ENCODE assay signal across 24 cellular contexts in the genomic region with DNA sequence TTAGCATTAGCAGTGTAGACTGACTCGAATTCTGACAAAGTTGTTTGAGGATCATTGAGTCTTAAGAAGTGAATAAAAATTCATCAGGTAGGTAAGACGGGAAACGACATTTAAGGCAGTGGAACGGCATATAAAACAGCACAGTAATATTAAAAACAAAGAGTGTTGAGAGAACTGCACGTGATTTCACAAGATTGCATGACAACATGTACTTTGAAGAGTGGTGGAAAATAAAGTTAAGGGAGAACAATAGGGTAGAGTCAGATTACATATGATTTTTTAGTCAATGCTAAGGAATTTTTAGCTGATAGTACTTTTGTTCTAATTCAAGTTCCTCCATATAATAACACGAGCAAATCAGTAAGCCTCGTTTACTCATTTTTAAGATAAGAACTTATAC.
DNase-seq lines count a peak whose midpoint lies in the region; TF ChIP-seq lines count a peak whose summit lies in the region.
"Had no signal": no experiment of that assay in that cellular context is flagged by ENCODE, and none has a peak within 500 bp of the region (broad histone marks: within the 10 kb centered on the region; RNA-seq: fewer than 3 reads in every experiment).

No MANE protein-coding gene starts in this region.

- no peak overlapping the region for H3K4me3 Mint-ChIP-seq in endodermal cell
- H3K4me3 Mint-ChIP-seq: CD4-positive, alpha-beta memory T cell; IgD-negative memory B cell had no signal

- H3K79me1 ChIP-seq in mesendoderm (ENCODE audit: low read length) = no peaks in the 10 kb centered on the region

- dilution Hi-C loops in mammary epithelial cell (cut with HindIII; ENCODE audit: low sequenced_read_pairs) = no loop called here

- no peak overlapping the region for H2BK5ac ChIP-seq in mesendoderm (ENCODE audit: low read length)

- H3K36me3 Mint-ChIP-seq in endodermal cell (ENCODE audit: low read depth) = no peaks in the 10 kb centered on the region
- H3K36me3 Mint-ChIP-seq: CD4-positive, alpha-beta memory T cell; IgD-negative memory B cell had no signal

- H3K4me1 Mint-ChIP-seq in endodermal cell = peaks cover 37% of the 10 kb centered on the region
- H3K4me1 Mint-ChIP-seq: CD4-positive, alpha-beta memory T cell had no signal

- no peaks in the 10 kb centered on the region for H3K27me3 Mint-ChIP-seq in endodermal cell (ENCODE audit: insufficient read depth)
- H3K27me3 Mint-ChIP-seq: CD4-positive, alpha-beta memory T cell; IgD-negative memory B cell had no signal

- peak overlapping the region; percentile 6 for H3K27ac Mint-ChIP-seq in endodermal cell
- H3K27ac Mint-ChIP-seq: CD4-positive, alpha-beta memory T cell had no signal

- H3K18ac ChIP-seq in mesendoderm (ENCODE audit: low read length) = no peak overlapping the region

- no peak overlapping the region for H3K4me2 ChIP-seq in mesendoderm (ENCODE audit: low read length)
- no peak overlapping the region for H3K4me2 ChIP-seq in hepatocyte
- no peak overlapping the region for H3K4me2 ChIP-seq in mammary epithelial cell (ENCODE audit: insufficient read depth, low read depth, low read length)
- H3K4me2 ChIP-seq: BLaER1 treated with 17β-estradiol and CSF1 and Interleukin-3, amounts not matched to agents 10 nM and 100 nM had no signal

- CTCF ChIA-PET in mammary epithelial cell (lab: Charles Lee; ENCODE audit: low non-redundant PET) = no interaction called here

- in situ Hi-C loops in mammary epithelial cell (cut with MboI; ENCODE audit: low sequenced_read_pairs in 2 of 2) = no loop called here

- H3K4ac ChIP-seq in mesendoderm (ENCODE audit: low read depth, low read length) = no peak overlapping the region

- no peak overlapping the region for H3K56ac ChIP-seq in mesendoderm (ENCODE audit: low read length)

- H2AK5ac ChIP-seq in mesendoderm (ENCODE audit: low read length) = no peak overlapping the region

- H3K4me1 ChIP-seq in endodermal cell (ENCODE audit: control insufficient read depth, insufficient read depth, low read length) (peaks cover 4% of the 10 kb centered on the region), mesendoderm (ENCODE audit: control insufficient read depth, low read depth, low read length) (no peaks in the 10 kb centered on the region), hepatocyte (ENCODE audit: insufficient read depth) (no peaks in the 10 kb centered on the region), mammary epithelial cell (ENCODE audit: insufficient read depth, low read length) (no peaks in the 10 kb centered on the region)
- H3K4me1 ChIP-seq: SJCRH30 had no signal

- H3K23ac ChIP-seq in mesendoderm (ENCODE audit: low read length) = no peak overlapping the region

- H3K9me3 ChIP-seq in endodermal cell (ENCODE audit: control insufficient read depth, low read length) = no peaks in the 10 kb centered on the region
- no peaks in the 10 kb centered on the region for H3K9me3 ChIP-seq in hepatocyte (ENCODE audit: low read depth)
- H3K9me3 ChIP-seq in mammary epithelial cell (replicated peaks; ENCODE audit: insufficient read depth, low read length) = no peaks in the 10 kb centered on the region
- H3K9me3 ChIP-seq: BLaER1 treated with 17β-estradiol and CSF1 and Interleukin-3, amounts not matched to agents 10 nM and 100 nM; SJCRH30 had no signal

- DNase-seq in HPDE6-E6E7 (ENCODE audit: extremely low spot score) (peak; percentile 0), astrocyte of the hippocampus (ENCODE audit: low read depth, low spot score) (peak; percentile 15), endodermal cell (no peak), mesendoderm (peak; percentile 3), GM03348 (ENCODE audit: low spot score) (no peak), hepatocyte (ENCODE audit: low spot score) (no peak), mammary epithelial cell (no peak), CD1c-positive myeloid dendritic cell (ENCODE audit: extremely low spot score) (no peak)
- DNase-seq: AML-193; CD4-positive, alpha-beta memory T cell; COR-L47; DMS53; Karpas-422; NCI-H1092; NCI-H1436 treated with DMSO at 0.1 percent for 48 hours; NCI-H187 treated with DMSO at 0.1 percent for 48 hours; NCI-H2171 treated with DMSO at 0.1 percent for 48 hours; NCI-H345; NCI-H510A treated with DMSO at 0.1 percent for 48 hours; NCI-H774; PC-3; SJCRH30 had no signal

- no peaks in the 10 kb centered on the region for H3K27me3 ChIP-seq in endodermal cell (ENCODE audit: control insufficient read depth, insufficient read depth, low read length, poor library complexity, severe bottlenecking)
- no peaks in the 10 kb centered on the region for H3K27me3 ChIP-seq in mesendoderm (ENCODE audit: insufficient read depth, low read length, poor library complexity)
- H3K27me3 ChIP-seq in hepatocyte = no peaks in the 10 kb centered on the region
- H3K27me3 ChIP-seq in mammary epithelial cell (ENCODE audit: insufficient read depth, low read length) = no peaks in the 10 kb centered on the region
- H3K27me3 ChIP-seq: BLaER1 treated with 17β-estradiol and CSF1 and Interleukin-3, amounts not matched to agents 10 nM and 100 nM; SJCRH30 had no signal

- H3K4me3 ChIP-seq in endodermal cell (ENCODE audit: low read length) = no peak overlapping the region
- H3K4me3 ChIP-seq in mesendoderm (ENCODE audit: low read length) = no peak overlapping the region
- no peak overlapping the region for H3K4me3 ChIP-seq in hepatocyte
- H3K4me3 ChIP-seq in mammary epithelial cell (replicated peaks in 1 of 3; ENCODE audit: insufficient read depth in 1 of 3, low read depth in 2 of 3, low read length in 3 of 3) = no peak overlapping the region
- H3K4me3 ChIP-seq: BLaER1 treated with 17β-estradiol and CSF1 and Interleukin-3, amounts not matched to agents 10 nM and 100 nM; SJCRH30 had no signal

- H4K20me1 ChIP-seq in hepatocyte (ENCODE audit: insufficient read depth, poor library complexity, severe bottlenecking) (no peaks in the 10 kb centered on the region), mammary epithelial cell (ENCODE audit: insufficient read depth, low read length) (no peaks in the 10 kb centered on the region)
- H4K20me1 ChIP-seq: BLaER1 treated with 17β-estradiol and CSF1 and Interleukin-3, amounts not matched to agents 10 nM and 100 nM had no signal

- H3K9me3 Mint-ChIP-seq in endodermal cell = peaks cover 5% of the 10 kb centered on the region
- H3K9me3 Mint-ChIP-seq: IgD-negative memory B cell had no signal

- H2AFZ ChIP-seq in hepatocyte (no peak overlapping the region), mammary epithelial cell (ENCODE audit: low read depth, low read length) (no peak overlapping the region)

- no TSS peak for BruUV-seq in mammary epithelial cell (replicated peaks; lab: Mats Ljungman, UMichigan)

- H3K36me3 ChIP-seq in endodermal cell (ENCODE audit: control insufficient read depth, insufficient read depth, low read length) (no peaks in the 10 kb centered on the region), mesendoderm (ENCODE audit: control insufficient read depth, insufficient read depth, low read length) (no peaks in the 10 kb centered on the region), hepatocyte (replicated peaks; ENCODE audit: insufficient read depth, low read depth) (no peaks in the 10 kb centered on the region), mammary epithelial cell (ENCODE audit: insufficient read depth, low read length) (no peaks in the 10 kb centered on the region)
- H3K36me3 ChIP-seq: BLaER1 treated with 17β-estradiol and CSF1 and Interleukin-3, amounts not matched to agents 10 nM and 100 nM; SJCRH30 had no signal

- H3K27ac ChIP-seq in endodermal cell (ENCODE audit: low read depth, low read length) = no peak overlapping the region
- no peak overlapping the region for H3K27ac ChIP-seq in mesendoderm (ENCODE audit: low read depth, low read length)
- no peak overlapping the region for H3K27ac ChIP-seq in hepatocyte
- H3K27ac ChIP-seq in mammary epithelial cell (ENCODE audit: insufficient read depth, low read depth, low read length) = no peak overlapping the region
- H3K27ac ChIP-seq: BLaER1 treated with 17β-estradiol and CSF1 and Interleukin-3, amounts not matched to agents 10 nM and 100 nM; SJCRH30 had no signal

- no peak overlapping the region for H4K8ac ChIP-seq in mesendoderm (ENCODE audit: low read depth, low read length)

- no peak overlapping the region for H2BK120ac ChIP-seq in mesendoderm (ENCODE audit: low read depth, low read length)

- no peak for TF ChIP-seq CTCF in endodermal cell (conservative IDR thresholded peaks at IDR 0.05)
- no peak for TF ChIP-seq CTCF in hepatocyte (IDR thresholded peaks at IDR 0.05; ENCODE audit: poor library complexity)
- TF ChIP-seq CTCF in mammary epithelial cell (conservative IDR thresholded peaks at IDR 0.05 in 1 of 2, IDR thresholded peaks at IDR 0.05 in 1 of 2; ENCODE audit: extremely low read depth in 1 of 2, insufficient read depth in 1 of 2, low read depth in 1 of 2, low read length in 2 of 2) = no peak

- H3K79me2 ChIP-seq in mesendoderm (ENCODE audit: control insufficient read depth, insufficient read depth, low read length) (no peaks in the 10 kb centered on the region), hepatocyte (no peaks in the 10 kb centered on the region), mammary epithelial cell (ENCODE audit: insufficient read depth, low read length) (no peaks in the 10 kb centered on the region)

- WGBS in endodermal cell (ENCODE audit: insufficient coverage in 1 of 2, insufficient read length in 1 of 2), 2 experiments = 84 to 91% methylated on average over 5 to 6 of the region's 7 CpGs
- WGBS in mesendoderm (ENCODE audit: extremely low coverage, insufficient coverage, low lambda C conversion rate) = no CpG with 5 or more reads among the region's 7 CpGs
- 75% methylated on average over 7 of the region's 7 CpGs for WGBS in hepatocyte (ENCODE audit: low lambda C conversion rate, missing lambda C conversion rate)
- 65% methylated on average over 7 of the region's 7 CpGs for WGBS in mammary epithelial cell (ENCODE audit: low coverage, missing lambda C conversion rate)

- H3K9me2 ChIP-seq in hepatocyte (replicated peaks; ENCODE audit: insufficient read depth) = no peaks in the 10 kb centered on the region

- intact Hi-C loops in mammary epithelial cell (cut with micrococcal nuclease) = no loop called here

- H2BK15ac ChIP-seq in mesendoderm (replicated peaks; ENCODE audit: low read depth) = no peak overlapping the region

- H4K5ac ChIP-seq in mesendoderm (ENCODE audit: low read length) = no peak overlapping the region

- H3K9ac ChIP-seq in endodermal cell (ENCODE audit: extremely low read depth, low read length, poor library complexity, severe bottlenecking) = no peak overlapping the region
- no peak overlapping the region for H3K9ac ChIP-seq in mesendoderm (ENCODE audit: low read length)
- no peak overlapping the region for H3K9ac ChIP-seq in mammary epithelial cell (ENCODE audit: insufficient read depth, low read length)
- H3K9ac ChIP-seq: BLaER1 treated with 17β-estradiol and CSF1 and Interleukin-3, amounts not matched to agents 10 nM and 100 nM had no signal

Comparison
In these comparisons a context has a peak if more than half of its experiments do, and no peak if none do; other contexts are left out.
1. DNase-seq: peak in HPDE6-E6E7 (single experiment), astrocyte of the hippocampus (single experiment) and mesendoderm (single experiment); none in endodermal cell (single experiment), GM03348 (single experiment), hepatocyte (single experiment), mammary epithelial cell (single experiment) and CD1c-positive myeloid dendritic cell (single experiment).